In genomic region chr13:95356916-95357315, GRCh38 we compare ENCODE assay signal across 23 cellular contexts.
"Had no signal": no experiment of that assay in that cellular context is flagged by ENCODE, and none has a peak within 500 bp of the region (broad histone marks: within the 10 kb centered on the region; RNA-seq: fewer than 3 reads in every experiment).

No MANE protein-coding gene starts in this region.

- H3K27ac Mint-ChIP-seq: memory B cell; natural killer cell; stimulated activated memory B cell treated with anti-CD40 and anti-IgM and Interleukin-4, amounts not matched to agents 10 μg/mL and 1 μg/mL and 100 μg/mL, for 72 hours; stimulated activated naive CD8-positive, alpha-beta T cell treated with anti-CD3 and anti-CD28 coated beads, Interleukin-15, Interleukin-2, amounts not matched to agents 100 ng/mL and 50 ng/mL, for 24 hours had no signal

- H3K36me3 Mint-ChIP-seq: memory B cell; natural killer cell; stimulated activated memory B cell treated with anti-CD40 and anti-IgM and Interleukin-4, amounts not matched to agents 10 μg/mL and 1 μg/mL and 100 μg/mL, for 72 hours had no signal

- H3K9me3 ChIP-seq: gastrocnemius medialis, lower lobe of right lung, pancreas, upper lobe of left lung, uterus had no signal

- H3K27ac ChIP-seq: epithelial cell of prostate, esophagus muscularis mucosa, gastrocnemius medialis, left ventricle myocardium inferior, lower lobe of right lung, pancreas, right atrium auricular region, tibial artery, upper lobe of left lung, uterus had no signal

- H3K4me1 Mint-ChIP-seq: memory B cell; natural killer cell; stimulated activated memory B cell treated with anti-CD40 and anti-IgM and Interleukin-4, amounts not matched to agents 10 μg/mL and 1 μg/mL and 100 μg/mL, for 72 hours had no signal

- FAIRE-seq: pancreas had no signal

- H3K27me3 Mint-ChIP-seq: stimulated activated naive CD8-positive, alpha-beta T cell treated with anti-CD3 and anti-CD28 coated beads, Interleukin-15, Interleukin-2, amounts not matched to agents 100 ng/mL and 50 ng/mL, for 24 hours had no signal

- H3K9me3 Mint-ChIP-seq: memory B cell; natural killer cell; stimulated activated memory B cell treated with anti-CD40 and anti-IgM and Interleukin-4, amounts not matched to agents 10 μg/mL and 1 μg/mL and 100 μg/mL, for 72 hours; stimulated activated naive CD8-positive, alpha-beta T cell treated with anti-CD3 and anti-CD28 coated beads, Interleukin-15, Interleukin-2, amounts not matched to agents 100 ng/mL and 50 ng/mL, for 24 hours had no signal

- H3K4me1 ChIP-seq: esophagus muscularis mucosa, gastrocnemius medialis, pancreas, right atrium auricular region, tibial artery, uterus had no signal

- H3K4me3 ChIP-seq: esophagus muscularis mucosa, gastrocnemius medialis, left ventricle myocardium inferior, lower lobe of right lung, pancreas, right atrium auricular region, smooth muscle cell, tibial artery, upper lobe of left lung, uterus had no signal

- H3K27me3 ChIP-seq: esophagus muscularis mucosa, gastrocnemius medialis, pancreas, right atrium auricular region, tibial artery, upper lobe of left lung, uterus had no signal

- H3K36me3 ChIP-seq: esophagus muscularis mucosa, gastrocnemius medialis, left ventricle myocardium inferior, lower lobe of right lung, pancreas, right atrium auricular region, tibial artery, upper lobe of left lung, uterus had no signal

- H3K4me2 ChIP-seq: smooth muscle cell had no signal

- H3K4me3 Mint-ChIP-seq: memory B cell; natural killer cell; stimulated activated memory B cell treated with anti-CD40 and anti-IgM and Interleukin-4, amounts not matched to agents 10 μg/mL and 1 μg/mL and 100 μg/mL, for 72 hours; stimulated activated naive CD8-positive, alpha-beta T cell treated with anti-CD3 and anti-CD28 coated beads, Interleukin-15, Interleukin-2, amounts not matched to agents 100 ng/mL and 50 ng/mL, for 24 hours had no signal

- ATAC-seq: gastrocnemius medialis; lower lobe of right lung; natural killer cell; pancreas; stimulated activated memory B cell treated with anti-CD40 and anti-IgM and Interleukin-4, amounts not matched to agents 10 μg/mL and 1 μg/mL and 100 μg/mL, for 72 hours had no signal

- DNase-seq: central memory CD4-positive, alpha-beta T cell; cortex of kidney; effector memory CD4-positive, alpha-beta T cell; gastrocnemius medialis; glutamatergic neuron; islet precursor cell; left ventricle myocardium inferior; lower lobe of right lung; midbrain; natural killer cell; occipital lobe; pancreas; stimulated activated CD4-positive, alpha-beta T cell treated with anti-CD3 and anti-CD28 coated beads, Interleukin-4, amount 100 ng/mL, for 24 hours; tibial artery; uterus had no signal
